In the genomic region with DNA sequence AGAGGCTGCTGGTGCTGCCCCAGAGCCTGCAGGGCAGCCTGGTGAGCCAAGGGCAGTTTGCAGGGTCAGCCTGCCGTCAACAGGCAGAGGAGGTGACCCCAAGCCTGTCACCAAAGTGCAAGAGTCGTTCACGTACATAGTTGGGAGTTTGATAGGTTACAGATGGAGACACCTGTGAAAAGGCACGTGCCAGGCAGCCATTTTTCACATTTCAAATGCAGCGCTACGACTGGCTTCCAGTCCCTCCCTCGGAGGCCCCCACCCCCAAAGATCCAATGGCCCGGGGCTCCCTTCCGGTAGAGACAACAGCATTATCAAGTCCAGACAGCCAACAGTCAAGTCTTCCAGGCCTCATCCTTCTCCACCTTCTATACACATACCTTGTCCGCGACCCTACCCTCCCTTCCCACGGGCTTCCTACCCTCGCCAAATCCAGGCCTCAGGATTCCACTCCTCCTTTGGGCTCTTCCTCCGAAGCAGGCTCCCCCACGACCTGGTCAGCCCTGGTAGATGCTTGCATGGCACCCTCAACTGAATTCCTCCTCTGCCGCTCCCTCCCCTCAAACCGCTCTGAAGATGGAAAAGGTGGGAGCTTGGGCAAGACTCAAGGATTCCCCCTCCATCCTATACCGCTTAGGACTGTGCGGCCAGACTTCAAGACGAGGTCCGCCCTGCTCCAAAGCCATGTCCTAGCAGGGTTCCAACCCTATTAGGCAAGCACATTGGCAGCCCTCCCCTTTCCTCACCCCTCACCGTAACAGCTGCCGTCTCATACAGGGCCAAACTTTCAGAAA, we compare ENCODE assay signal across 1 cellular context.
TF ChIP-seq lines count a peak whose summit lies in the region.

No MANE protein-coding gene starts in this region.

TF ChIP-seq in IMR-90, 13 proteins besides CTCF, POLR2A, EP300 and RAD21 (continued from another document):
- TF ChIP-seq NFE2L2 (IDR thresholded peaks at IDR 0.05; ENCODE audit: low read depth, low read length), result no peak
